ENCODE assay signal across 37 cellular contexts in genomic region chr11:1803246-1803645, GRCh38. TPM values are rescaled to one million over a fixed set of nuclear protein-coding genes. Genes with fewer than 3 reads are reported as not detected.
"Had no signal": no experiment of that assay in that cellular context is flagged by ENCODE, and none has a peak within 500 bp of the region (broad histone marks: within the 10 kb centered on the region; RNA-seq: fewer than 3 reads in every experiment).

No MANE protein-coding gene starts in this region.

- ATAC-seq: activated CD8-positive, alpha-beta T cell treated with anti-CD3 and anti-CD28 coated beads for 36 hours; activated naive CD4-positive, alpha-beta T cell treated with anti-CD3 and anti-CD28 coated beads, Interleukin-2, amount 50 U/mL, for 72 hours; activated T-cell treated with anti-CD3 and anti-CD28 coated beads, Interleukin-2, amount 50 U/mL, for 4 hours; activated T-cell treated with anti-CD3 and anti-CD28 coated beads, Interleukin-2, amount 50 U/mL, for 72 hours; activated T-helper 17 cell treated with anti-CD3 and anti-CD28 coated beads, Interleukin-2, amount 50 U/mL, for 72 hours; body of pancreas had no signal

- H3K36me3 Mint-ChIP-seq: activated CD4-positive, alpha-beta memory T cell treated with anti-CD3 and anti-CD28 coated beads for 36 hours; activated naive CD4-positive, alpha-beta T cell treated with anti-CD3 and anti-CD28 coated beads, Interleukin-2, amount 50 U/mL, for 72 hours; activated naive CD8-positive, alpha-beta T cell treated with anti-CD3 and anti-CD28 coated beads for 36 hours had no signal

- H3K9me3 Mint-ChIP-seq: activated B cell treated with CpG ODN at 0.5 μM for 24 hours; activated CD4-positive, alpha-beta memory T cell treated with anti-CD3 and anti-CD28 coated beads for 36 hours; activated CD4-positive, alpha-beta T cell treated with anti-CD3 and anti-CD28 coated beads, Interleukin-2, amount 10 ng/mL, durations not matched to agents 24 days and 14 days; activated CD8-positive, alpha-beta T cell treated with anti-CD3 and anti-CD28 coated beads for 36 hours; activated naive CD4-positive, alpha-beta T cell treated with anti-CD3 and anti-CD28 coated beads for 36 hours; activated naive CD4-positive, alpha-beta T cell treated with anti-CD3 and anti-CD28 coated beads, Interleukin-2, amount 50 U/mL, for 72 hours; activated naive CD8-positive, alpha-beta T cell treated with anti-CD3 and anti-CD28 coated beads for 36 hours; activated T-cell treated with anti-CD3 and anti-CD28 coated beads, Interleukin-2, amount 50 U/mL, for 4 hours; activated T-cell treated with anti-CD3 and anti-CD28 coated beads, Interleukin-2, amount 50 U/mL, for 72 hours; activated T-helper 1 cell treated with anti-CD3 and anti-CD28 coated beads, Interleukin-12 subunit alpha, Interleukin-12 subunit beta, Interleukin-2, Interleukin-4 antibody, amounts not matched to agents 30 ng/mL and 10 ng/mL and 1 ng/mL, durations not matched to agents 14 hours and 24 hours and 36 hours; activated T-helper 17 cell treated with anti-CD3 and anti-CD28 coated beads, Interleukin-2, amount 50 U/mL, for 72 hours; T-helper 1 cell treated with Interleukin-12 subunit alpha and Interleukin-12 subunit beta and Interleukin-4 antibody, amounts not matched to agents 30 μg/mL and 1 μg/mL, for 36 hours; T-helper 2 cell treated with Interferon-gamma antibody and Interleukin-4, amounts not matched to agents 5 μg/mL and 100 μg/mL, for 36 hours had no signal

- H3K4me3 ChIP-seq: adrenal gland, body of pancreas, breast epithelium had no signal

- H3K27ac Mint-ChIP-seq: activated B cell treated with CpG ODN at 0.5 μM for 24 hours; activated CD4-positive, alpha-beta memory T cell treated with anti-CD3 and anti-CD28 coated beads for 36 hours; activated CD4-positive, alpha-beta T cell treated with anti-CD3 and anti-CD28 coated beads, Interleukin-2, amount 10 ng/mL, durations not matched to agents 24 days and 14 days; activated CD8-positive, alpha-beta T cell treated with anti-CD3 and anti-CD28 coated beads for 36 hours; activated naive CD4-positive, alpha-beta T cell treated with anti-CD3 and anti-CD28 coated beads for 36 hours; activated naive CD4-positive, alpha-beta T cell treated with anti-CD3 and anti-CD28 coated beads, Interleukin-2, amount 50 U/mL, for 72 hours; activated naive CD8-positive, alpha-beta T cell treated with anti-CD3 and anti-CD28 coated beads for 36 hours; activated T-cell treated with anti-CD3 and anti-CD28 coated beads, Interleukin-2, amount 50 U/mL, for 72 hours; activated T-helper 1 cell treated with anti-CD3 and anti-CD28 coated beads, Interleukin-12 subunit alpha, Interleukin-12 subunit beta, Interleukin-2, Interleukin-4 antibody, amounts not matched to agents 30 ng/mL and 10 ng/mL and 1 ng/mL, durations not matched to agents 14 hours and 24 hours and 36 hours; activated T-helper 17 cell treated with anti-CD3 and anti-CD28 coated beads, Interleukin-2, amount 50 U/mL, for 72 hours; T-helper 1 cell treated with Interleukin-12 subunit alpha and Interleukin-12 subunit beta and Interleukin-4 antibody, amounts not matched to agents 30 μg/mL and 1 μg/mL, for 36 hours; T-helper 2 cell treated with Interferon-gamma antibody and Interleukin-4, amounts not matched to agents 5 μg/mL and 100 μg/mL, for 36 hours had no signal

- H3K27me3 ChIP-seq: body of pancreas, brain microvascular endothelial cell, breast epithelium had no signal

- H3K4me3 Mint-ChIP-seq: activated B cell treated with CpG ODN at 0.5 μM for 24 hours; activated CD4-positive, alpha-beta memory T cell treated with anti-CD3 and anti-CD28 coated beads for 36 hours; activated CD4-positive, alpha-beta T cell treated with anti-CD3 and anti-CD28 coated beads, Interleukin-2, amount 10 ng/mL, durations not matched to agents 24 days and 14 days; activated CD8-positive, alpha-beta T cell treated with anti-CD3 and anti-CD28 coated beads for 36 hours; activated naive CD4-positive, alpha-beta T cell treated with anti-CD3 and anti-CD28 coated beads for 36 hours; activated naive CD8-positive, alpha-beta T cell treated with anti-CD3 and anti-CD28 coated beads for 36 hours; activated T-cell treated with anti-CD3 and anti-CD28 coated beads, Interleukin-2, amount 50 U/mL, for 4 hours; activated T-cell treated with anti-CD3 and anti-CD28 coated beads, Interleukin-2, amount 50 U/mL, for 72 hours; activated T-helper 1 cell treated with anti-CD3 and anti-CD28 coated beads, Interleukin-12 subunit alpha, Interleukin-12 subunit beta, Interleukin-2, Interleukin-4 antibody, amounts not matched to agents 30 ng/mL and 10 ng/mL and 1 ng/mL, durations not matched to agents 14 hours and 24 hours and 36 hours; activated T-helper 17 cell treated with anti-CD3 and anti-CD28 coated beads, Interleukin-2, amount 50 U/mL, for 72 hours; T-helper 1 cell treated with Interleukin-12 subunit alpha and Interleukin-12 subunit beta and Interleukin-4 antibody, amounts not matched to agents 30 μg/mL and 1 μg/mL, for 36 hours; T-helper 2 cell treated with Interferon-gamma antibody and Interleukin-4, amounts not matched to agents 5 μg/mL and 100 μg/mL, for 36 hours had no signal

- DNase-seq: activated B cell treated with CpG ODN at 0.5 μM for 24 hours; activated CD4-positive, alpha-beta memory T cell treated with anti-CD3 and anti-CD28 coated beads for 36 hours; activated CD4-positive, alpha-beta T cell treated with anti-CD3 and anti-CD28 coated beads for 4 hours; activated CD4-positive, alpha-beta T cell treated with anti-CD3 and anti-CD28 coated beads, Interleukin-2, amount 10 ng/mL, durations not matched to agents 24 days and 14 days; activated CD4-positive, alpha-beta T cell treated with anti-CD3 and anti-CD28 coated beads, Interleukin-2, amount 50 U/mL, for 1 hour; activated CD4-positive, alpha-beta T cell treated with anti-CD3 and anti-CD28 coated beads, Interleukin-2, amount 50 U/mL, for 4 hours; activated CD4-positive, CD25-positive, alpha-beta regulatory T cell treated with anti-CD3 and anti-CD28 coated beads, Interleukin-2, amount 50 U/mL, for 72 hours; activated CD8-positive, alpha-beta memory T cell treated with anti-CD3 and anti-CD28 coated beads, Interleukin-2, amount 50 U/mL, for 4 hours; activated CD8-positive, alpha-beta T cell treated with anti-CD3 and anti-CD28 coated beads for 36 hours; activated effector memory CD4-positive, alpha-beta T cell treated with anti-CD3 and anti-CD28 coated beads, Interleukin-2, amount 50 U/mL, for 16 hours; activated gamma-delta T cell treated with Interleukin-2 at 50 U/mL for 16 hours; activated naive CD4-positive, alpha-beta T cell; activated naive CD4-positive, alpha-beta T cell treated with anti-CD3 and anti-CD28 coated beads for 36 hours; activated naive CD4-positive, alpha-beta T cell treated with anti-CD3 and anti-CD28 coated beads, Interleukin-2, amount 50 U/mL, for 16 hours; activated naive CD8-positive, alpha-beta T cell treated with anti-CD3 and anti-CD28 coated beads for 36 hours; activated T-cell treated with anti-CD3 and anti-CD28 coated beads for 4 hours; activated T-cell treated with anti-CD3 and anti-CD28 coated beads, Interleukin-2, amount 50 U/mL, for 1 hour; activated T-cell treated with anti-CD3 and anti-CD28 coated beads, Interleukin-2, amount 50 U/mL, for 4 hours; activated T-cell treated with anti-CD3 and anti-CD28 coated beads, Interleukin-2, amount 50 U/mL, for 72 hours; adrenal gland; amniotic stem cell; aorta; body of pancreas; brain microvascular endothelial cell; T-helper 1 cell; T-helper 2 cell; T-helper 9 cell had no signal

- H3K9me3 ChIP-seq: adrenal gland, body of pancreas, breast epithelium had no signal

- H3K27ac ChIP-seq: adrenal gland, body of pancreas, brain microvascular endothelial cell, breast epithelium, VCaP had no signal

- H3K4me1 Mint-ChIP-seq: activated B cell treated with CpG ODN at 0.5 μM for 24 hours; activated CD4-positive, alpha-beta T cell treated with anti-CD3 and anti-CD28 coated beads, Interleukin-2, amount 10 ng/mL, durations not matched to agents 24 days and 14 days; activated naive CD8-positive, alpha-beta T cell treated with anti-CD3 and anti-CD28 coated beads for 36 hours; activated T-helper 17 cell treated with anti-CD3 and anti-CD28 coated beads, Interleukin-2, amount 50 U/mL, for 72 hours had no signal

- H3K27me3 Mint-ChIP-seq: activated CD8-positive, alpha-beta T cell treated with anti-CD3 and anti-CD28 coated beads for 36 hours had no signal

- H3K36me3 ChIP-seq: adrenal gland, brain microvascular endothelial cell, breast epithelium had no signal

- H3K4me1 ChIP-seq: breast epithelium had no signal

RNA-seq across cellular contexts. Expression of gene SYT8, which starts 31.5 kb away (rescaled TPM):
- total RNA-seq: activated B cell treated with CpG ODN at 0.5 μM for 24 hours; activated CD4-positive, alpha-beta memory T cell treated with anti-CD3 and anti-CD28 coated beads for 36 hours; activated CD4-positive, alpha-beta T cell treated with anti-CD3 and anti-CD28 coated beads, Interleukin-2, amount 10 ng/mL, durations not matched to agents 24 days and 14 days; activated CD8-positive, alpha-beta memory T cell treated with anti-CD3 and anti-CD28 coated beads for 36 hours; activated CD8-positive, alpha-beta T cell treated with anti-CD3 and anti-CD28 coated beads for 36 hours; activated naive CD4-positive, alpha-beta T cell treated with anti-CD3 and anti-CD28 coated beads for 36 hours; activated naive CD4-positive, alpha-beta T cell treated with anti-CD3 and anti-CD28 coated beads, Interleukin-2, amount 50 U/mL, for 72 hours; activated naive CD8-positive, alpha-beta T cell treated with anti-CD3 and anti-CD28 coated beads for 36 hours; activated T-cell treated with anti-CD3 and anti-CD28 coated beads, Interleukin-2, amount 50 U/mL, for 4 hours; activated T-cell treated with anti-CD3 and anti-CD28 coated beads, Interleukin-2, amount 50 U/mL, for 72 hours; activated T-helper 1 cell treated with anti-CD3 and anti-CD28 coated beads, Interleukin-12 subunit alpha, Interleukin-12 subunit beta, Interleukin-2, Interleukin-4 antibody, amounts not matched to agents 30 ng/mL and 10 ng/mL and 1 ng/mL, durations not matched to agents 14 hours and 24 hours and 36 hours; activated T-helper 17 cell treated with anti-CD3 and anti-CD28 coated beads, Interleukin-2, amount 50 U/mL, for 72 hours; cardiac septum had no signal

RNA-seq across cellular contexts. Expression of gene TNNI2, which starts 35.5 kb away (rescaled TPM):
- total RNA-seq: activated CD4-positive, alpha-beta memory T cell treated with anti-CD3 and anti-CD28 coated beads for 36 hours; activated CD4-positive, alpha-beta T cell treated with anti-CD3 and anti-CD28 coated beads, Interleukin-2, amount 10 ng/mL, durations not matched to agents 24 days and 14 days; activated naive CD4-positive, alpha-beta T cell treated with anti-CD3 and anti-CD28 coated beads for 36 hours; activated naive CD4-positive, alpha-beta T cell treated with anti-CD3 and anti-CD28 coated beads, Interleukin-2, amount 50 U/mL, for 72 hours; activated T-cell treated with anti-CD3 and anti-CD28 coated beads, Interleukin-2, amount 50 U/mL, for 4 hours; activated T-helper 1 cell treated with anti-CD3 and anti-CD28 coated beads, Interleukin-12 subunit alpha, Interleukin-12 subunit beta, Interleukin-2, Interleukin-4 antibody, amounts not matched to agents 30 ng/mL and 10 ng/mL and 1 ng/mL, durations not matched to agents 14 hours and 24 hours and 36 hours; activated T-helper 17 cell treated with anti-CD3 and anti-CD28 coated beads, Interleukin-2, amount 50 U/mL, for 72 hours; astrocyte had no signal

RNA-seq across cellular contexts. Expression of gene IFITM10, which starts 52.9 kb away (rescaled TPM):
- total RNA-seq: activated B cell treated with CpG ODN at 0.5 μM for 24 hours; activated naive CD8-positive, alpha-beta T cell treated with anti-CD3 and anti-CD28 coated beads for 36 hours had no signal
